ENCODE assay signal across 11 cellular contexts in genomic region chr10:75191821-75192568, GRCh38. TPM values are rescaled to one million over a fixed set of nuclear protein-coding genes. Genes with fewer than 3 reads are reported as not detected.
DNase-seq lines count a peak whose midpoint lies in the region; ATAC-seq and TF ChIP-seq lines count a peak whose summit lies in the region.
"Had no signal": no experiment of that assay in that cellular context is flagged by ENCODE, and none has a peak within 500 bp of the region (broad histone marks: within the 10 kb centered on the region; RNA-seq: fewer than 3 reads in every experiment).

No MANE protein-coding gene starts in this region.

- no peaks in the 10 kb centered on the region for H3K36me3 ChIP-seq in vagina

- DNase-seq in NCI-H2029 treated with DMSO at 0.1 percent for 48 hours (lab: John Stamatoyannopoulos, UW) (peak; percentile 1), NCI-H2029 (lab: John Stamatoyannopoulos, UW) (no peak), cardiac fibroblast (ENCODE audit: low read depth in 2 of 2) (peak; percentile 94 to 97), lower leg skin (ENCODE audit: low spot score in 2 of 2) (peak; percentile 65 to 83), vagina (ENCODE audit: extremely low spot score in 2 of 2) (peak in 1 of 2 donors; percentile 92), HuH-7.5 (ENCODE audit: low spot score) (no peak), NCI-H446 (lab: John Stamatoyannopoulos, UW) (no peak)
- DNase-seq in activated naive CD4-positive, alpha-beta T cell treated with anti-CD3 and anti-CD28 coated beads, Interleukin-2, amount 50 U/mL, for 72 hours (ENCODE audit: low spot score in 2 of 2), result no peak
- DNase-seq: activated CD4-positive, alpha-beta T cell treated with anti-CD3 and anti-CD28 coated beads, Interleukin-2, amount 10 ng/mL, durations not matched to agents 7 days and 5 days; naive B cell had no signal

- H3K36me3 Mint-ChIP-seq in activated naive CD4-positive, alpha-beta T cell treated with anti-CD3 and anti-CD28 coated beads, Interleukin-2, amount 50 U/mL, for 72 hours, result no peaks in the 10 kb centered on the region
- H3K36me3 Mint-ChIP-seq: naive B cell had no signal

- no peaks in the 10 kb centered on the region for H3K27me3 ChIP-seq in vagina

- peaks cover 0 to 3% of the 10 kb centered on the region in 2 donors for H3K9me3 Mint-ChIP-seq in activated naive CD4-positive, alpha-beta T cell treated with anti-CD3 and anti-CD28 coated beads, Interleukin-2, amount 50 U/mL, for 72 hours
- H3K9me3 Mint-ChIP-seq: activated CD4-positive, alpha-beta T cell treated with anti-CD3 and anti-CD28 coated beads, Interleukin-2, amount 10 ng/mL, durations not matched to agents 7 days and 5 days; naive B cell had no signal

- no peak overlapping the region for H3K27ac Mint-ChIP-seq in activated naive CD4-positive, alpha-beta T cell treated with anti-CD3 and anti-CD28 coated beads, Interleukin-2, amount 50 U/mL, for 72 hours
- H3K27ac Mint-ChIP-seq: activated CD4-positive, alpha-beta T cell treated with anti-CD3 and anti-CD28 coated beads, Interleukin-2, amount 10 ng/mL, durations not matched to agents 7 days and 5 days; naive B cell had no signal

- TF ChIP-seq POLR2A in lower leg skin (IDR thresholded peaks at IDR 0.05) (no peak), vagina (IDR thresholded peaks at IDR 0.05) (no peak)

- peak overlapping the region in 1 of 2 donors; percentile 26 for H3K4me3 ChIP-seq in cardiac fibroblast (replicated peaks in 1 of 2; ENCODE audit: low read depth in 2 of 2, low read length in 2 of 2)
- no peak overlapping the region for H3K4me3 ChIP-seq in lower leg skin (ENCODE audit: low read depth, poor library complexity, severe bottlenecking)
- no peak overlapping the region for H3K4me3 ChIP-seq in vagina

- ATAC-seq in activated naive CD4-positive, alpha-beta T cell treated with anti-CD3 and anti-CD28 coated beads, Interleukin-2, amount 50 U/mL, for 72 hours, result no peak

- H3K9me3 ChIP-seq in vagina, result no peaks in the 10 kb centered on the region

- intact Hi-C loops in lower leg skin (cut with DNase I; ENCODE audit: low total_unique reads) (no loop called here), vagina (cut with DNase I) (no loop called here)

- 48 to 52% methylated on average over 10 of the region's 10 CpGs for WGBS in lower leg skin, 2 donors

- peak overlapping the region; percentile 68 for H3K27ac ChIP-seq in vagina
- H3K27ac ChIP-seq: 22Rv1 had no signal

- peaks cover 51% of the 10 kb centered on the region for H3K4me1 ChIP-seq in vagina

- TF ChIP-seq CTCF in cardiac fibroblast (IDR thresholded peaks at IDR 0.05; ENCODE audit: low read depth, low read length) (no peak), lower leg skin (IDR thresholded peaks at IDR 0.05) (no peak), vagina (IDR thresholded peaks at IDR 0.05) (no peak)

RNA-seq across cellular contexts. Expression of gene VDAC2, which starts 18.6 kb away (rescaled TPM):
- total RNA-seq in lower leg skin (100 to 1,000 TPM; 121 to 145 (median 140) TPM), vagina (127 TPM)
- 100 to 1,000 TPM; 192 to 271 TPM for total RNA-seq in activated naive CD4-positive, alpha-beta T cell treated with anti-CD3 and anti-CD28 coated beads, Interleukin-2, amount 50 U/mL, for 72 hours

RNA-seq across cellular contexts. Expression of gene COMTD1, which starts 43.8 kb away (rescaled TPM):
- 100 to 1,000 TPM in 1 of 4 donors, 10 to 100 TPM in 3; 57.1 to 115 (median 71.5) TPM for total RNA-seq in lower leg skin
- 80.0 TPM for total RNA-seq in vagina
- 10 to 100 TPM; 34.7 to 40.1 TPM for total RNA-seq in activated naive CD4-positive, alpha-beta T cell treated with anti-CD3 and anti-CD28 coated beads, Interleukin-2, amount 50 U/mL, for 72 hours

Comparison
In these comparisons a context has a peak if more than half of its experiments do, and no peak if none do; other contexts are left out.
1. DNase-seq: peak in NCI-H2029 treated with DMSO at 0.1 percent for 48 hours (single experiment), cardiac fibroblast (2 of 2) and lower leg skin (2 of 2); none in NCI-H2029 (single experiment), HuH-7.5 (single experiment), NCI-H446 (0 of 2) and activated naive CD4-positive, alpha-beta T cell treated with anti-CD3 and anti-CD28 coated beads, Interleukin-2, amount 50 U/mL, for 72 hours (0 of 2).